25 cellular contexts compared by ENCODE assay signal in genomic region chr2:96511851-96512250, GRCh38. TPM values are rescaled to one million over a fixed set of nuclear protein-coding genes. Genes with fewer than 3 reads are reported as not detected.
"Had no signal": no experiment of that assay in that cellular context is flagged by ENCODE, and none has a peak within 500 bp of the region (broad histone marks: within the 10 kb centered on the region; RNA-seq: fewer than 3 reads in every experiment).

No MANE protein-coding gene starts in this region.

- H3K36me3 Mint-ChIP-seq: T-cell had no signal

- H3K9me3 Mint-ChIP-seq: activated T-cell treated with anti-CD3 and anti-CD28 coated beads, Interleukin-2, amount 50 U/mL, for 72 hours had no signal

- DNase-seq: activated B cell treated with CpG ODN at 0.5 μM for 24 hours; activated CD4-positive, alpha-beta T cell treated with anti-CD3 and anti-CD28 coated beads for 1 hour; activated CD4-positive, alpha-beta T cell treated with anti-CD3 and anti-CD28 coated beads, Interleukin-2, amount 50 U/mL, for 1 hour; activated CD8-positive, alpha-beta T cell treated with anti-CD3 and anti-CD28 coated beads, Interleukin-2, amount 10 ng/mL, durations not matched to agents 7 days and 5 days; activated naive CD4-positive, alpha-beta T cell treated with Interleukin-2 at 50 U/mL for 16 hours; activated T-cell treated with anti-CD3 and anti-CD28 coated beads, Interleukin-2, amount 50 U/mL, for 72 hours; brain microvascular endothelial cell; cerebellar nuclear complex; KG1; NCI-H1092; NCI-H1417; NCI-H2029 treated with DMSO at 0.1 percent for 48 hours; NCI-H345; NCI-H510A; NCI-H526 treated with DMSO at 0.1 percent for 48 hours; NCI-H82; T-helper 2 cell; T1000 had no signal

- ATAC-seq: activated CD8-positive, alpha-beta T cell treated with anti-CD3 and anti-CD28 coated beads, Interleukin-2, amount 10 ng/mL, durations not matched to agents 7 days and 5 days; activated naive CD4-positive, alpha-beta T cell treated with anti-CD3 and anti-CD28 coated beads, Interleukin-2, amount 50 U/mL, for 72 hours; activated T-cell treated with anti-CD3 and anti-CD28 coated beads, Interleukin-2, amount 50 U/mL, for 72 hours; T-cell had no signal

- H3K27ac Mint-ChIP-seq: activated B cell treated with CpG ODN at 0.5 μM for 24 hours; activated CD8-positive, alpha-beta T cell treated with anti-CD3 and anti-CD28 coated beads, Interleukin-2, amount 10 ng/mL, durations not matched to agents 7 days and 5 days; activated T-cell treated with anti-CD3 and anti-CD28 coated beads, Interleukin-2, amount 50 U/mL, for 72 hours; activated T-helper 2 cell treated with anti-CD3 and anti-CD28 coated beads, Interferon-gamma antibody, Interleukin-2, Interleukin-4, amounts not matched to agents 10 μg/mL and 5 μg/mL and 100 μg/mL, durations not matched to agents 14 hours and 24 hours and 36 hours; IgD-negative memory B cell; T-cell had no signal

- H3K4me3 Mint-ChIP-seq: activated B cell treated with CpG ODN at 0.5 μM for 24 hours; activated CD8-positive, alpha-beta T cell treated with anti-CD3 and anti-CD28 coated beads, Interleukin-2, amount 10 ng/mL, durations not matched to agents 7 days and 5 days; T-cell had no signal

RNA-seq across cellular contexts. Expression of gene NEURL3, which starts 6.7 kb away (rescaled TPM):
- total RNA-seq: activated B cell treated with CpG ODN at 0.5 μM for 24 hours; activated CD8-positive, alpha-beta T cell treated with anti-CD3 and anti-CD28 coated beads, Interleukin-2, amount 10 ng/mL, durations not matched to agents 7 days and 5 days; cardiac muscle cell; LHCN-M2; OCI-LY7 had no signal
